8 cellular contexts compared by ENCODE assay signal in genomic region chr16:1407749-1408148, GRCh38. TPM values are rescaled to one million over a fixed set of nuclear protein-coding genes. Genes with fewer than 3 reads are reported as not detected.
DNase-seq lines count a peak whose midpoint lies in the region; ATAC-seq and TF ChIP-seq lines count a peak whose summit lies in the region.

No MANE protein-coding gene starts in this region.

- peak; percentile 25 for DNase-seq in Ammon's horn (ENCODE audit: low spot score)
- DNase-seq in breast epithelium (ENCODE audit: low spot score in 2 of 2) = no peak
- DNase-seq in myocyte (ENCODE audit: low read depth) = peak; percentile 55
- DNase-seq in activated CD4-positive, alpha-beta T cell treated with anti-CD3 and anti-CD28 coated beads for 1 hour = no peak
- no peak for DNase-seq in lower leg skin (ENCODE audit: low spot score in 2 of 2)
- no peak for DNase-seq in NCI-H2196 treated with DMSO at 0.1 percent for 48 hours (lab: John Stamatoyannopoulos, UW; ENCODE audit: unreplicated experiment)

- peak overlapping the region; percentile 3 to 48 for H3K27ac ChIP-seq in breast epithelium

- H3K4me3 ChIP-seq in breast epithelium (peak overlapping the region; percentile 40 to 63 (median 48)), lower leg skin (ENCODE audit: low read depth, poor library complexity, severe bottlenecking) (no peak overlapping the region)

- ATAC-seq in HG02759 (IDR thresholded peaks at IDR 0.05; ENCODE audit: unreplicated experiment) (peak; percentile 9), GM18511 (IDR thresholded peaks at IDR 0.05; ENCODE audit: unreplicated experiment) (no peak)

- WGBS in lower leg skin, 2 donors = 26 to 31% methylated on average over 9 to 10 of the region's 10 CpGs

- intact Hi-C loops in breast epithelium (cut with DNase I; ENCODE audit: low total_unique reads) = no loop called here
- intact Hi-C loops in lower leg skin (cut with DNase I; ENCODE audit: low total_unique reads) = loop anchor here (10.0 kb wide), 1 partner anchor 53 kb away; the partner anchor contains the start of genes GNPTG and TSR3

- H3K9me3 ChIP-seq in breast epithelium = no peaks in the 10 kb centered on the region

- H3K27me3 ChIP-seq in breast epithelium = no peaks in the 10 kb centered on the region

- TF ChIP-seq POLR2A in breast epithelium (IDR thresholded peaks at IDR 0.05) (no peak), lower leg skin (IDR thresholded peaks at IDR 0.05) (no peak)

- H3K36me3 ChIP-seq in breast epithelium = no peaks in the 10 kb centered on the region

- TF ChIP-seq CTCF in breast epithelium (IDR thresholded peaks at IDR 0.05) = no peak
- TF ChIP-seq CTCF in lower leg skin (IDR thresholded peaks at IDR 0.05) = no peak

- H3K4me1 ChIP-seq in breast epithelium = peaks cover 0 to 6% of the 10 kb centered on the region in 2 donors

RNA-seq across cellular contexts. Expression of gene UNKL, which starts 6.8 kb away (rescaled TPM):
- total RNA-seq in breast epithelium (10 to 100 TPM; 18.6 to 28.5 (median 27.5) TPM), myocyte (9.8 and 18.9 TPM in 2 replicates), lower leg skin (10 to 100 TPM; 25.7 to 63.4 (median 36.6) TPM)
- 11.0 TPM for polyA plus RNA-seq in myocyte (2012)

RNA-seq across cellular contexts. Expression of gene UQCC4, which starts 12.8 kb away (rescaled TPM):
- total RNA-seq in breast epithelium (10 to 100 TPM; 10.4 to 18.7 (median 14.6) TPM), myocyte (17.0 and 21.4 TPM in 2 replicates), lower leg skin (10 to 100 TPM; 17.5 to 28.9 (median 21.7) TPM)
- polyA plus RNA-seq in myocyte (2012) = 16.3 TPM

RNA-seq across cellular contexts. Expression of gene PERCC1, which starts 23.1 kb away (rescaled TPM):
- total RNA-seq in breast epithelium = not detected
- total RNA-seq in myocyte = not detected in 2 replicates
- polyA plus RNA-seq in myocyte (2012) = not detected
- not detected for total RNA-seq in lower leg skin

RNA-seq across cellular contexts. Expression of gene CCDC154, which starts 36.6 kb away (rescaled TPM):
- total RNA-seq in breast epithelium (1 to 10 TPM in 1 of 3 donors, under 1 TPM in 2; 0.48 to 1.2 (median 0.98) TPM), myocyte (0.19 and 0.21 TPM in 2 replicates), lower leg skin (under 1 TPM in 3 of 4 donors, not detected in 1; 0.49 to 0.61 (median 0.52) TPM)
- polyA plus RNA-seq in myocyte (2012) = 0.92 TPM

RNA-seq across cellular contexts. Expression of gene GNPTG, which starts 56.0 kb away (rescaled TPM):
- 10 to 100 TPM; 50.5 to 89.3 (median 58.4) TPM for total RNA-seq in breast epithelium
- total RNA-seq in myocyte = 57.0 and 63.7 TPM in 2 replicates
- polyA plus RNA-seq in myocyte (2012) = 77.6 TPM
- 10 to 100 TPM; 46.5 to 65.7 (median 60.0) TPM for total RNA-seq in lower leg skin

Comparison
In these comparisons a context has a peak if more than half of its experiments do, and no peak if none do; other contexts are left out.
1. DNase-seq: peak in Ammon's horn (single experiment) and myocyte (single experiment); none in breast epithelium (0 of 2), activated CD4-positive, alpha-beta T cell treated with anti-CD3 and anti-CD28 coated beads for 1 hour (single experiment), lower leg skin (0 of 2) and NCI-H2196 treated with DMSO at 0.1 percent for 48 hours (single experiment).